ENCODE assay signal across 8 cellular contexts in the genomic region with DNA sequence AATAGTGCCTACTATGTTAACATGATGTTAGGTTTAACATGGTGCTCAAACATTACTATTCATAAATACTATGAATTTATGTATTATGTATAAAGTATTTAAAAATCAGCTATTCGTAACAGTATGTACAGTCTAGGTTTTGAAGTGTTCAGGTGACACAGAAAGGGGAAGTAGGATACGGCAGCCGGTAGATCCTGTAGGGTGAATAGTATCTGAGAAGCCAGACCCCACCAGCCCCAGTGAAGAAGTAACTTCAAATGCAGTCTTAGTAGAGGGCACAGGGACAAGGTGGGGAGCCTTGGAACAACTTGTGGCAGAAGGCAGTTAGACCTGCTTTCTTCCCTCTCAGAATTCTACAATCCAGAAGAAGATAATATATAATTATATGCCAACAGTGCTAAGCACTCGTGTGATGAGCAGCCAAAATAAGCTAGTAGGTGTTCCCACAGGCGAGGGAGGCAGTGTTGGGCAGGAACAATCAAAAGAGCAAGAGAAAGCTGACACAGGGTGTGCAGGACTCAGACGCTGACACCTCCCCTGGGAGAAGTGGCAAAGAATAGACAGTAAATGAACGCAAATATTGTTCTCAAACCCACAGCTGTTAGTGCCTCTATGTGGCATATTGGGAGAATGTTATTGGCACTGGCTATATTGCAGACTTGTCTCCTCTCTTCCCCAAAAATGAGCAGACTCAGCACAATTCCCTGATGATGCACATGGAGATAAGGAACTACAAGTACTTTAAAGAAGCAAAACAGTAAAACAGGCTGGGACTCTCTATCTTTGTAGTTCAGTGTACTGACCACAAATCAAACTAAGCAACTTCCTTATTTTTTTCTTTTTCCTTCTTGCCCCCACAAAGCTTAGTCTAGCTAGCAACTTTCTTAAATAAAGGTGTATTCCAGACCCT. TPM values are rescaled to one million over a fixed set of nuclear protein-coding genes. Genes with fewer than 3 reads are reported as not detected.
DNase-seq lines count a peak whose midpoint lies in the region; TF ChIP-seq lines count a peak whose summit lies in the region.

No MANE protein-coding gene starts in this region.

- H3K9me3 Mint-ChIP-seq in activated T-helper 2 cell treated with anti-CD3 and anti-CD28 coated beads, Interferon-gamma antibody, Interleukin-2, Interleukin-4, amounts not matched to agents 10 μg/mL and 5 μg/mL and 100 μg/mL, durations not matched to agents 14 hours and 24 hours and 36 hours: no peaks in the 10 kb centered on the region

- H3K4me3 Mint-ChIP-seq in activated T-helper 2 cell treated with anti-CD3 and anti-CD28 coated beads, Interferon-gamma antibody, Interleukin-2, Interleukin-4, amounts not matched to agents 10 μg/mL and 5 μg/mL and 100 μg/mL, durations not matched to agents 14 hours and 24 hours and 36 hours (ENCODE audit: low read depth): peak overlapping the region; percentile 67

- H2BK120ac ChIP-seq in neuronal stem cell (ENCODE audit: low read depth, low read length): no peak overlapping the region

- H3K4me1 ChIP-seq in osteoblast (ENCODE audit: insufficient read depth, low read length) (peaks cover 15% of the 10 kb centered on the region), neuronal stem cell (ENCODE audit: control insufficient read depth in 2 of 2, insufficient read depth in 1 of 2, low read depth in 1 of 2, low read length in 2 of 2) (peaks cover 3 to 10% of the 10 kb centered on the region in 2 donors)

- H3K36me3 ChIP-seq in osteoblast (ENCODE audit: insufficient read depth, low read length): no peaks in the 10 kb centered on the region
- H3K36me3 ChIP-seq in neuronal stem cell (replicated peaks in 1 of 2; ENCODE audit: control insufficient read depth in 2 of 2, insufficient read depth in 2 of 2, low read length in 2 of 2): peaks cover 11 to 50% of the 10 kb centered on the region in 2 donors

- no peak overlapping the region for H3K27ac ChIP-seq in osteoblast (ENCODE audit: low read depth, low read length)
- H3K27ac ChIP-seq in neuronal stem cell (replicated peaks; ENCODE audit: low read length): no peak overlapping the region

- WGBS in neuronal stem cell (ENCODE audit: extremely low coverage in 2 of 2, insufficient read length in 2 of 2, insufficient replicate concordance in 1 of 2), 2 donors: no CpG with 5 or more reads among the region's 7 CpGs

- intact Hi-C loops in activated T-helper 2 cell treated with anti-CD3 and anti-CD28 coated beads, Interferon-gamma antibody, Interleukin-2, Interleukin-4, amounts not matched to agents 10 μg/mL and 5 μg/mL and 100 μg/mL, durations not matched to agents 14 hours and 24 hours and 36 hours (cut with micrococcal nuclease): loop anchor here (10.0 kb wide), 3 partner anchors 441 to 1221 kb away; partner anchors contain the start of genes ERCC6L2, NCBP1, TSTD2 and ZNF782

- H3K18ac ChIP-seq in neuronal stem cell (ENCODE audit: low read length): no peak overlapping the region

- no peak overlapping the region for H3K4ac ChIP-seq in neuronal stem cell (ENCODE audit: low read length)

- H3K9ac ChIP-seq in neuronal stem cell (ENCODE audit: low read depth, low read length, poor library complexity): no peak overlapping the region

- no peaks in the 10 kb centered on the region for H3K9me3 ChIP-seq in osteoblast (ENCODE audit: low read depth, low read length)
- H3K9me3 ChIP-seq in neuronal stem cell (replicated peaks in 1 of 2; ENCODE audit: control insufficient read depth in 2 of 2, insufficient read depth in 1 of 2, low read depth in 1 of 2, low read length in 2 of 2): peaks cover 0 to 8% of the 10 kb centered on the region in 2 donors

- peak overlapping the region; percentile 79 for H3K27ac Mint-ChIP-seq in activated T-helper 2 cell treated with anti-CD3 and anti-CD28 coated beads, Interferon-gamma antibody, Interleukin-2, Interleukin-4, amounts not matched to agents 10 μg/mL and 5 μg/mL and 100 μg/mL, durations not matched to agents 14 hours and 24 hours and 36 hours

- no peaks in the 10 kb centered on the region for H4K20me1 ChIP-seq in osteoblast (ENCODE audit: insufficient read depth, low read length)

- H2BK5ac ChIP-seq in neuronal stem cell (ENCODE audit: low read length): no peak overlapping the region

- H3K27me3 ChIP-seq in osteoblast (ENCODE audit: insufficient read depth, low read length): no peaks in the 10 kb centered on the region
- H3K27me3 ChIP-seq in neuronal stem cell (ENCODE audit: control insufficient read depth in 3 of 3, insufficient read depth in 3 of 3, low read depth in 1 of 3, low read length in 3 of 3): no peaks in the 10 kb centered on the region

- no peak overlapping the region for H3K23ac ChIP-seq in neuronal stem cell (ENCODE audit: low read depth, low read length, poor library complexity)

- H3K36me3 Mint-ChIP-seq in activated T-helper 2 cell treated with anti-CD3 and anti-CD28 coated beads, Interferon-gamma antibody, Interleukin-2, Interleukin-4, amounts not matched to agents 10 μg/mL and 5 μg/mL and 100 μg/mL, durations not matched to agents 14 hours and 24 hours and 36 hours (ENCODE audit: low read depth): peaks cover 43% of the 10 kb centered on the region

- H3K79me1 ChIP-seq in neuronal stem cell (ENCODE audit: low read depth, low read length): peaks cover 7% of the 10 kb centered on the region

- no peak overlapping the region for H2AK5ac ChIP-seq in neuronal stem cell (ENCODE audit: low read depth, low read length)

- H3K4me3 ChIP-seq in osteoblast (ENCODE audit: insufficient read depth, low read length) (peak overlapping the region; percentile 8), neuronal stem cell (ENCODE audit: low read length in 2 of 2) (no peak overlapping the region)

- peak; percentile 69 for DNase-seq in activated effector memory CD4-positive, alpha-beta T cell treated with anti-CD3 and anti-CD28 coated beads, Interleukin-2, amount 50 U/mL, for 16 hours
- DNase-seq in activated effector memory CD4-positive, alpha-beta T cell treated with Interleukin-2 at 50 U/mL for 16 hours: no peak
- DNase-seq in NAMALWA (ENCODE audit: low spot score) (peak; percentile 73), osteoblast (ENCODE audit: insufficient read length, low spot score, missing footprints) (peak; percentile 68), 8988T (no peak), neuronal stem cell (ENCODE audit: low spot score) (no peak), iPS-NIHi7 (ENCODE audit: extremely low spot score) (no peak)
- DNase-seq in activated T-helper 2 cell treated with anti-CD3 and anti-CD28 coated beads, Interferon-gamma antibody, Interleukin-2, Interleukin-4, amounts not matched to agents 10 μg/mL and 5 μg/mL and 100 μg/mL, durations not matched to agents 14 hours and 24 hours and 36 hours (ENCODE audit: low spot score): no peak

- no peak for TF ChIP-seq CTCF in osteoblast (IDR thresholded peaks at IDR 0.05; ENCODE audit: extremely low read depth, low read depth, low read length)

- no peak overlapping the region for H4K8ac ChIP-seq in neuronal stem cell (ENCODE audit: low read depth, low read length)

- peaks cover 32% of the 10 kb centered on the region for H3K4me1 Mint-ChIP-seq in activated T-helper 2 cell treated with anti-CD3 and anti-CD28 coated beads, Interferon-gamma antibody, Interleukin-2, Interleukin-4, amounts not matched to agents 10 μg/mL and 5 μg/mL and 100 μg/mL, durations not matched to agents 14 hours and 24 hours and 36 hours (ENCODE audit: low read depth)

- H4K91ac ChIP-seq in neuronal stem cell (ENCODE audit: low read depth, low read length, poor library complexity): no peak overlapping the region

- H2BK12ac ChIP-seq in neuronal stem cell (ENCODE audit: low read length): no peak overlapping the region

- H3K79me2 ChIP-seq in osteoblast (ENCODE audit: insufficient read depth, low read length): peaks cover 50% of the 10 kb centered on the region

- H2AFZ ChIP-seq in osteoblast (ENCODE audit: low read length) (peak overlapping the region; percentile 85), neuronal stem cell (ENCODE audit: low read length) (no peak overlapping the region)

- no peak overlapping the region for H3K14ac ChIP-seq in neuronal stem cell (ENCODE audit: low read length)

- H2BK15ac ChIP-seq in neuronal stem cell (ENCODE audit: low read length): no peak overlapping the region

- H3K27me3 Mint-ChIP-seq in activated T-helper 2 cell treated with anti-CD3 and anti-CD28 coated beads, Interferon-gamma antibody, Interleukin-2, Interleukin-4, amounts not matched to agents 10 μg/mL and 5 μg/mL and 100 μg/mL, durations not matched to agents 14 hours and 24 hours and 36 hours (ENCODE audit: low read depth): no peaks in the 10 kb centered on the region

- H3K4me2 ChIP-seq in osteoblast (ENCODE audit: insufficient read depth, low read length) (peak overlapping the region; percentile 58), neuronal stem cell (ENCODE audit: insufficient read depth, low read length, poor library complexity, severe bottlenecking) (no peak overlapping the region)

RNA-seq across cellular contexts. Expression of gene ZNF367, which starts 4.6 kb away (rescaled TPM):
- total RNA-seq in activated T-helper 2 cell treated with anti-CD3 and anti-CD28 coated beads, Interferon-gamma antibody, Interleukin-2, Interleukin-4, amounts not matched to agents 10 μg/mL and 5 μg/mL and 100 μg/mL, durations not matched to agents 14 hours and 24 hours and 36 hours: 19.5 and 19.6 TPM in 2 replicates
- 1.4 and 2.1 TPM in 2 replicates for total RNA-seq in osteoblast
- 5.1 TPM for polyA plus RNA-seq in neuronal stem cell (2013, experiment 1 of 2)
- 5.1 TPM for polyA plus RNA-seq in neuronal stem cell (2013, experiment 2 of 2)

RNA-seq across cellular contexts. Expression of gene SLC35D2, which starts 30.1 kb away (rescaled TPM):
- 7.0 and 8.0 TPM in 2 replicates for total RNA-seq in activated T-helper 2 cell treated with anti-CD3 and anti-CD28 coated beads, Interferon-gamma antibody, Interleukin-2, Interleukin-4, amounts not matched to agents 10 μg/mL and 5 μg/mL and 100 μg/mL, durations not matched to agents 14 hours and 24 hours and 36 hours
- 18.5 and 18.6 TPM in 2 replicates for total RNA-seq in osteoblast
- 22.3 TPM for polyA plus RNA-seq in neuronal stem cell (2013, experiment 1 of 2)
- polyA plus RNA-seq in neuronal stem cell (2013, experiment 2 of 2): 22.2 TPM

RNA-seq across cellular contexts. Expression of gene HABP4, which starts 36.4 kb away (rescaled TPM):
- total RNA-seq in activated T-helper 2 cell treated with anti-CD3 and anti-CD28 coated beads, Interferon-gamma antibody, Interleukin-2, Interleukin-4, amounts not matched to agents 10 μg/mL and 5 μg/mL and 100 μg/mL, durations not matched to agents 14 hours and 24 hours and 36 hours: 14.3 and 14.4 TPM in 2 replicates
- total RNA-seq in osteoblast: 12.7 and 14.1 TPM in 2 replicates
- polyA plus RNA-seq in neuronal stem cell (2013, experiment 1 of 2): 21.5 TPM
- polyA plus RNA-seq in neuronal stem cell (2013, experiment 2 of 2): 21.1 TPM

Comparison
In these comparisons a context has a peak if more than half of its experiments do, and no peak if none do; other contexts are left out.
1. DNase-seq: peak in activated effector memory CD4-positive, alpha-beta T cell treated with anti-CD3 and anti-CD28 coated beads, Interleukin-2, amount 50 U/mL, for 16 hours (single experiment), NAMALWA (single experiment) and osteoblast (single experiment); none in activated effector memory CD4-positive, alpha-beta T cell treated with Interleukin-2 at 50 U/mL for 16 hours (single experiment), activated T-helper 2 cell treated with anti-CD3 and anti-CD28 coated beads, Interferon-gamma antibody, Interleukin-2, Interleukin-4, amounts not matched to agents 10 μg/mL and 5 μg/mL and 100 μg/mL, durations not matched to agents 14 hours and 24 hours and 36 hours (single experiment), 8988T (single experiment), neuronal stem cell (single experiment) and iPS-NIHi7 (single experiment).